Comparison of ENCODE assay signal across 1 cellular context in the genomic region with DNA sequence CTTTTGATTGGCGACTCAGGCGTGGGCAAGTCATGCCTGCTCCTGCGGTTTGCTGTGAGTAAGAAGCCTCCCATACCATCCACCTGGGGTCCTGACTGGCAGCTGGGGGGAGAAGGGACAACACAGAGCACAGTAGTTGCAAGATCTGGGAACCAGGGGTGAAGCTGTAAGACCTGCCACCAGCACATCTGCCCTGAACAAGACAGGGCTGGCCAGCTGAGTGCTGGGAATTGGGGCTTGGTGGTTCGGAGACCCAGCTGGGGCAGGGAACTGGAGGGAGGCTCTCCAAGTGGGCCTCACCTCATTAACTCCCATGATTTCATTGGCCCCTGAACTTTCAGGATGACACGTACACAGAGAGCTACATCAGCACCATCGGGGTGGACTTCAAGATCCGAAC.
TF ChIP-seq lines count a peak whose summit lies in the region.

No MANE protein-coding gene starts in this region.

TF ChIP-seq in GM12878, 131 proteins besides CTCF, POLR2A, EP300 and RAD21:
- TF ChIP-seq ZSCAN29 (IDR thresholded peaks at IDR 0.05) (no peak), HDGF (IDR thresholded peaks at IDR 0.05) (no peak), IKZF1 (conservative IDR thresholded peaks at IDR 0.05) (no peak), BRCA1 (IDR thresholded peaks at IDR 0.05; ENCODE audit: low read depth, low read length) (no peak), BCL11A (IDR thresholded peaks at IDR 0.05; ENCODE audit: low read depth, low read length) (no peak), SP1 (IDR thresholded peaks at IDR 0.05; ENCODE audit: low read depth, low read length) (no peak), NFXL1 (IDR thresholded peaks at IDR 0.05; ENCODE audit: borderline replicate concordance) (no peak), CBX3 (IDR thresholded peaks at IDR 0.05; ENCODE audit: borderline replicate concordance, low read depth) (no peak), SIX5 (IDR thresholded peaks at IDR 0.05; ENCODE audit: low read depth, low read length, severe bottlenecking) (no peak), NR2F1 (conservative IDR thresholded peaks at IDR 0.05) (no peak)
